ENCODE assay signal across 22 cellular contexts in genomic region chr5:95670568-95670967, GRCh38. TPM values are rescaled to one million over a fixed set of nuclear protein-coding genes. Genes with fewer than 3 reads are reported as not detected.
A peak's percentile ranks its signal among the peaks of the same experiment; 100 is the strongest.
DNase-seq lines count a peak whose midpoint lies in the region; ATAC-seq and TF ChIP-seq lines count a peak whose summit lies in the region.
"Had no signal": no experiment of that assay in that cellular context is flagged by ENCODE, and none has a peak within 500 bp of the region (broad histone marks: within the 10 kb centered on the region; RNA-seq: fewer than 3 reads in every experiment).

No MANE protein-coding gene starts in this region.

- no peaks in the 10 kb centered on the region for H3K9me3 Mint-ChIP-seq in osteocyte (ENCODE audit: unreplicated experiment)
- H3K9me3 Mint-ChIP-seq: activated T-helper 17 cell treated with anti-CD3 and anti-CD28 coated beads, Interleukin-2, amount 50 U/mL, for 72 hours; CD4-positive, CD25-positive, alpha-beta regulatory T cell had no signal

- DNase-seq in astrocyte of the hippocampus (ENCODE audit: low read depth, low spot score) = peak; percentile 28
- no peak for DNase-seq in osteocyte (ENCODE audit: extremely low spot score, unreplicated experiment)
- no peak for DNase-seq in vagina (ENCODE audit: extremely low spot score in 2 of 2)
- DNase-seq in NOMO-1 treated with DMSO at 0.1 percent for 48 hours (lab: John Stamatoyannopoulos, UW; ENCODE audit: unreplicated experiment) = no peak
- DNase-seq in NOMO-1 (lab: John Stamatoyannopoulos, UW; ENCODE audit: unreplicated experiment in 2 of 2) = no peak
- DNase-seq: CD4-positive, CD25-positive, alpha-beta regulatory T cell; GDM1; HCEC 1CT; NCI-H2171; NCI-H526 treated with DMSO at 0.1 percent for 48 hours; uterus had no signal

- ATAC-seq in gastroesophageal sphincter = no peak
- ATAC-seq in GM19324 (IDR thresholded peaks at IDR 0.05; ENCODE audit: low FRiP score, unreplicated experiment) = no peak
- ATAC-seq: activated T-helper 17 cell treated with anti-CD3 and anti-CD28 coated beads, Interleukin-2, amount 50 U/mL, for 72 hours had no signal

- H3K4me1 ChIP-seq in gastroesophageal sphincter (peaks cover 3 to 23% (median 13%) of the 10 kb centered on the region in 3 donors), vagina (peaks cover 4% of the 10 kb centered on the region)
- H3K4me1 ChIP-seq: breast epithelium, uterus had no signal

- peaks cover 56% of the 10 kb centered on the region for H3K4me1 Mint-ChIP-seq in osteocyte (ENCODE audit: unreplicated experiment)
- H3K4me1 Mint-ChIP-seq: activated T-helper 17 cell treated with anti-CD3 and anti-CD28 coated beads, Interleukin-2, amount 50 U/mL, for 72 hours; CD4-positive, CD25-positive, alpha-beta regulatory T cell had no signal

- 89 to 91% methylated on average over 3 of the region's 3 CpGs for WGBS in gastroesophageal sphincter (ENCODE audit: low coverage in 1 of 2), 2 donors

- H3K27ac Mint-ChIP-seq in osteocyte (ENCODE audit: unreplicated experiment) = peak overlapping the region; percentile 19
- H3K27ac Mint-ChIP-seq: activated naive CD8-positive, alpha-beta T cell; activated T-helper 17 cell treated with anti-CD3 and anti-CD28 coated beads, Interleukin-2, amount 50 U/mL, for 72 hours; CD4-positive, CD25-positive, alpha-beta regulatory T cell had no signal

- no peak overlapping the region for H3K4me3 Mint-ChIP-seq in osteocyte (ENCODE audit: unreplicated experiment)
- H3K4me3 Mint-ChIP-seq: activated naive CD8-positive, alpha-beta T cell; activated T-helper 17 cell treated with anti-CD3 and anti-CD28 coated beads, Interleukin-2, amount 50 U/mL, for 72 hours; CD4-positive, CD25-positive, alpha-beta regulatory T cell had no signal

- no peaks in the 10 kb centered on the region for H3K36me3 Mint-ChIP-seq in osteocyte (ENCODE audit: unreplicated experiment)
- H3K36me3 Mint-ChIP-seq: activated naive CD8-positive, alpha-beta T cell; CD4-positive, CD25-positive, alpha-beta regulatory T cell had no signal

- H3K27me3 ChIP-seq in gastroesophageal sphincter (no peaks in the 10 kb centered on the region), vagina (no peaks in the 10 kb centered on the region)
- H3K27me3 ChIP-seq: breast epithelium, neutrophil, uterus had no signal

- no peak for TF ChIP-seq EP300 in gastroesophageal sphincter (IDR thresholded peaks at IDR 0.05)

- intact Hi-C loops in vagina (cut with DNase I) = no loop called here

- H3K36me3 ChIP-seq in gastroesophageal sphincter (no peaks in the 10 kb centered on the region), vagina (no peaks in the 10 kb centered on the region)
- H3K36me3 ChIP-seq: breast epithelium, neutrophil, uterus had no signal

- peak overlapping the region in 3 of 4 donors; percentile 10 to 84 (median 73) for H3K27ac ChIP-seq in gastroesophageal sphincter
- H3K27ac ChIP-seq in vagina = peak overlapping the region; percentile 67
- H3K27ac ChIP-seq: KMS-11, neutrophil had no signal

- no peak for TF ChIP-seq POLR2A in gastroesophageal sphincter (IDR thresholded peaks at IDR 0.05)
- TF ChIP-seq POLR2A in vagina (IDR thresholded peaks at IDR 0.05) = no peak

- H3K4me3 ChIP-seq in gastroesophageal sphincter (no peak overlapping the region), vagina (no peak overlapping the region)
- H3K4me3 ChIP-seq: breast epithelium, coronary artery, uterus had no signal

- H3K27me3 Mint-ChIP-seq in osteocyte (ENCODE audit: unreplicated experiment) = no peaks in the 10 kb centered on the region

- TF ChIP-seq CTCF in gastroesophageal sphincter (IDR thresholded peaks at IDR 0.05) (no peak), osteocyte (IDR thresholded peaks at IDR 0.05) (no peak), vagina (IDR thresholded peaks at IDR 0.05) (no peak)

- H3K9me3 ChIP-seq in gastroesophageal sphincter (no peaks in the 10 kb centered on the region), vagina (no peaks in the 10 kb centered on the region)
- H3K9me3 ChIP-seq: breast epithelium, neutrophil, uterus had no signal

RNA-seq across cellular contexts. Expression of gene SPATA9, which starts 12.2 kb away (rescaled TPM):
- under 1 TPM in 1 of 4 donors, not detected in 3; 0.27 TPM for total RNA-seq in gastroesophageal sphincter
- total RNA-seq in osteocyte = 3.0 and 3.8 TPM in 2 replicates
- total RNA-seq in vagina = not detected
- total RNA-seq: activated T-helper 17 cell treated with anti-CD3 and anti-CD28 coated beads, Interleukin-2, amount 50 U/mL, for 72 hours; CD4-positive, CD25-positive, alpha-beta regulatory T cell; HT1080 had no signal

RNA-seq across cellular contexts. Expression of gene RFESD, which starts 24.0 kb away (rescaled TPM):
- total RNA-seq in gastroesophageal sphincter (1 to 10 TPM in 3 of 4 donors, under 1 TPM in 1; 0.89 to 2.6 (median 1.8) TPM), osteocyte (1.7 and 2.3 TPM in 2 replicates), vagina (1.2 TPM)

RNA-seq across cellular contexts. Expression of gene GPR150, which starts 50.7 kb away (rescaled TPM):
- total RNA-seq in gastroesophageal sphincter (under 1 TPM in 2 of 4 donors, not detected in 2; 0.31 to 0.39 TPM), osteocyte (0.16 and 0.21 TPM in 2 replicates), vagina (1.7 TPM)
- total RNA-seq: HT1080, mucosa of gallbladder, renal cortical epithelial cell, uterus had no signal
